15 cellular contexts compared by ENCODE assay signal in the genomic region with DNA sequence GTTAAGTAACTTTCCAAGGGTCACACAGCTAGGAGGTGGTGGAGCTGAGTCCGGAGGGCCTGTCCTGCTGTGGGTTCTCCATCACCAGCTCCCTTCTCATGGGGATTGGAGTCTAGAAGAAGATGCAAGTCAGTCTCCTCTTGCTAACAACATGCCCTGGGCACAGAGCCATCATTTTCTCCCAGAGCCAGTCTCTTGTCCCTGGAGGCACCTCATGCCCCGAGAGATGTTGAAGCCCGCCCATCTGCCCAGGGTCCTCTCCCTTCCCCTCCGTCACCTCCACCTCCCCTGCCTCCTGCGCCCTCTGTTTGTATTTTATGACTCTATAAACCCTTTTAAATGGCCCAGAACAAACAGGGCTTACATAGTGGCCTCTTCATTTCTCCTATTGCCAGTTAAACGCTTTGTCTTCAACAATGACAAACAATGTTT. TPM values are rescaled to one million over a fixed set of nuclear protein-coding genes. Genes with fewer than 3 reads are reported as not detected.
A peak's percentile ranks its signal among the peaks of the same experiment; 100 is the strongest.
DNase-seq lines count a peak whose midpoint lies in the region; ATAC-seq and TF ChIP-seq lines count a peak whose summit lies in the region.
"Had no signal": no experiment of that assay in that cellular context is flagged by ENCODE, and none has a peak within 500 bp of the region (broad histone marks: within the 10 kb centered on the region; RNA-seq: fewer than 3 reads in every experiment).

No MANE protein-coding gene starts in this region.

- peaks cover 6% of the 10 kb centered on the region for H3K27me3 Mint-ChIP-seq in activated T-cell treated with anti-CD3 and anti-CD28 coated beads, Interleukin-2, amount 50 U/mL, for 72 hours (ENCODE audit: low read depth)
- peaks cover 2% of the 10 kb centered on the region for H3K27me3 Mint-ChIP-seq in activated CD4-positive, alpha-beta memory T cell treated with anti-CD3 and anti-CD28 coated beads, Interleukin-2, amount 10 ng/mL, durations not matched to agents 7 days and 5 days

- peaks cover 40% of the 10 kb centered on the region for H3K36me3 ChIP-seq in BE2C
- H3K36me3 ChIP-seq: cardiac muscle cell had no signal

- POLR2A ChIA-PET in activated CD4-positive, alpha-beta memory T cell treated with anti-CD3 and anti-CD28 coated beads, Interleukin-2, amount 10 ng/mL, durations not matched to agents 7 days and 5 days (lab: Charles Lee): no interaction called here

- TF ChIP-seq CTCF in BE2C (IDR thresholded peaks at IDR 0.05; ENCODE audit: low read depth, low read length): no peak

- H3K36me3 Mint-ChIP-seq in activated T-cell treated with anti-CD3 and anti-CD28 coated beads, Interleukin-2, amount 50 U/mL, for 72 hours (ENCODE audit: insufficient read depth in 2 of 2): peaks cover 0 to 4% of the 10 kb centered on the region in 2 donors
- no peaks in the 10 kb centered on the region for H3K36me3 Mint-ChIP-seq in activated CD4-positive, alpha-beta memory T cell treated with anti-CD3 and anti-CD28 coated beads, Interleukin-2, amount 10 ng/mL, durations not matched to agents 7 days and 5 days (ENCODE audit: low read depth)
- H3K36me3 Mint-ChIP-seq: activated naive CD8-positive, alpha-beta T cell had no signal

- ATAC-seq in GM21528 (IDR thresholded peaks at IDR 0.05; ENCODE audit: low FRiP score, unreplicated experiment): no peak
- no peak for ATAC-seq in activated T-cell treated with anti-CD3 and anti-CD28 coated beads, Interleukin-2, amount 50 U/mL, for 72 hours (replicated peaks in 1 of 2)

- peaks cover 41% of the 10 kb centered on the region for H3K4me1 ChIP-seq in BE2C
- H3K4me1 ChIP-seq: psoas muscle had no signal

- peaks cover 0 to 5% of the 10 kb centered on the region in 2 donors for H3K9me3 Mint-ChIP-seq in activated T-cell treated with anti-CD3 and anti-CD28 coated beads, Interleukin-2, amount 50 U/mL, for 72 hours
- peaks cover 4% of the 10 kb centered on the region for H3K9me3 Mint-ChIP-seq in activated CD4-positive, alpha-beta memory T cell treated with anti-CD3 and anti-CD28 coated beads, Interleukin-2, amount 10 ng/mL, durations not matched to agents 7 days and 5 days

- H3K4me3 Mint-ChIP-seq in activated T-cell treated with anti-CD3 and anti-CD28 coated beads, Interleukin-2, amount 50 U/mL, for 72 hours: no peak overlapping the region
- H3K4me3 Mint-ChIP-seq in activated CD4-positive, alpha-beta memory T cell treated with anti-CD3 and anti-CD28 coated beads, Interleukin-2, amount 10 ng/mL, durations not matched to agents 7 days and 5 days: no peak overlapping the region
- H3K4me3 Mint-ChIP-seq: activated naive CD8-positive, alpha-beta T cell had no signal

- H3K27me3 ChIP-seq in BE2C: no peaks in the 10 kb centered on the region
- H3K27me3 ChIP-seq: cardiac muscle cell, MG63 had no signal

- no peak overlapping the region for H3K4me3 ChIP-seq in BE2C (ENCODE audit: low read depth, low read length)
- H3K4me3 ChIP-seq: cardiac muscle cell, MG63, psoas muscle had no signal

- no peaks in the 10 kb centered on the region for H3K9me3 ChIP-seq in BE2C
- H3K9me3 ChIP-seq: MG63, psoas muscle had no signal

- no peaks in the 10 kb centered on the region for H3K4me1 Mint-ChIP-seq in activated T-cell treated with anti-CD3 and anti-CD28 coated beads, Interleukin-2, amount 50 U/mL, for 72 hours (ENCODE audit: low read depth)
- no peaks in the 10 kb centered on the region for H3K4me1 Mint-ChIP-seq in activated CD4-positive, alpha-beta memory T cell treated with anti-CD3 and anti-CD28 coated beads, Interleukin-2, amount 10 ng/mL, durations not matched to agents 7 days and 5 days

- H3K27ac Mint-ChIP-seq in activated T-cell treated with anti-CD3 and anti-CD28 coated beads, Interleukin-2, amount 50 U/mL, for 72 hours: no peak overlapping the region
- no peak overlapping the region for H3K27ac Mint-ChIP-seq in activated CD4-positive, alpha-beta memory T cell treated with anti-CD3 and anti-CD28 coated beads, Interleukin-2, amount 10 ng/mL, durations not matched to agents 7 days and 5 days
- H3K27ac Mint-ChIP-seq: activated naive CD8-positive, alpha-beta T cell had no signal

- peak; percentile 86 for DNase-seq in BE2C
- peak; percentile 55 for DNase-seq in HuH-7 (ENCODE audit: low spot score)
- peak; percentile 6 for DNase-seq in NCI-H446 treated with DMSO at 0.1 percent for 48 hours (lab: John Stamatoyannopoulos, UW)
- DNase-seq in left kidney (ENCODE audit: low read depth, low spot score): peak; percentile 58
- no peak for DNase-seq in stimulated activated CD4-positive, alpha-beta T cell treated with anti-CD3 and anti-CD28 coated beads, Interleukin-4, amount 100 ng/mL, for 24 hours
- no peak for DNase-seq in activated T-cell treated with anti-CD3 and anti-CD28 coated beads, Interleukin-2, amount 50 U/mL, for 72 hours
- no peak for DNase-seq in activated CD4-positive, alpha-beta memory T cell treated with anti-CD3 and anti-CD28 coated beads, Interleukin-2, amount 10 ng/mL, durations not matched to agents 7 days and 5 days
- DNase-seq: GOT3, MG63, midbrain, psoas muscle, SW 1271 had no signal

- CTCF ChIA-PET in activated CD4-positive, alpha-beta memory T cell treated with anti-CD3 and anti-CD28 coated beads, Interleukin-2, amount 10 ng/mL, durations not matched to agents 7 days and 5 days (lab: Charles Lee): no interaction called here

RNA-seq across cellular contexts. Expression of a gene that starts 55.6 kb away (rescaled TPM):
- polyA plus RNA-seq in BE2C (2012; ENCODE audit: insufficient read depth, insufficient read length, low read depth): 478 TPM
- 10 to 100 TPM; 58.0 to 58.4 TPM for total RNA-seq in activated T-cell treated with anti-CD3 and anti-CD28 coated beads, Interleukin-2, amount 50 U/mL, for 72 hours
- 10 to 100 TPM in 1 of 2 experiments, 1 to 10 TPM in 1; 8.6 to 10.1 TPM for total RNA-seq in activated CD4-positive, alpha-beta memory T cell treated with anti-CD3 and anti-CD28 coated beads, Interleukin-2, amount 10 ng/mL, durations not matched to agents 7 days and 5 days

Comparison
In these comparisons a context has a peak if more than half of its experiments do, and no peak if none do; other contexts are left out.
1. DNase-seq: peak in BE2C (single experiment), HuH-7 (single experiment), NCI-H446 treated with DMSO at 0.1 percent for 48 hours (single experiment) and left kidney (single experiment); none in stimulated activated CD4-positive, alpha-beta T cell treated with anti-CD3 and anti-CD28 coated beads, Interleukin-4, amount 100 ng/mL, for 24 hours (single experiment), activated T-cell treated with anti-CD3 and anti-CD28 coated beads, Interleukin-2, amount 50 U/mL, for 72 hours (0 of 2) and activated CD4-positive, alpha-beta memory T cell treated with anti-CD3 and anti-CD28 coated beads, Interleukin-2, amount 10 ng/mL, durations not matched to agents 7 days and 5 days (single experiment).
2. RNA of a gene that starts 55.6 kb away (total RNA-seq): 58.0 to 58.4 TPM in activated T-cell treated with anti-CD3 and anti-CD28 coated beads, Interleukin-2, amount 50 U/mL, for 72 hours; 8.6 to 10.1 TPM in activated CD4-positive, alpha-beta memory T cell treated with anti-CD3 and anti-CD28 coated beads, Interleukin-2, amount 10 ng/mL, durations not matched to agents 7 days and 5 days; every median in the first group is over 4 times any median in the second.